Comparison of ENCODE assay signal across 14 cellular contexts in genomic region chr17:5446786-5447185, GRCh38.
DNase-seq lines count a peak whose midpoint lies in the region; ATAC-seq lines count a peak whose summit lies in the region.
"Had no signal": no experiment of that assay in that cellular context is flagged by ENCODE, and none has a peak within 500 bp of the region (broad histone marks: within the 10 kb centered on the region; RNA-seq: fewer than 3 reads in every experiment).

No MANE protein-coding gene starts in this region.

- peak in 57 of 61 donors; percentile 8 to 93 (median 70) for DNase-seq in caudate nucleus (lab: John Stamatoyannopoulos, UW)
- peak; percentile 73 for DNase-seq in inferior parietal cortex (ENCODE audit: extremely low spot score)
- DNase-seq in posterior cingulate gyrus, result peak; percentile 50 to 97 (median 78)
- DNase-seq in SKM-1 (lab: John Stamatoyannopoulos, UW; ENCODE audit: unreplicated experiment), result no peak
- no peak for DNase-seq in UCSD-AML1 (lab: John Stamatoyannopoulos, UW; ENCODE audit: unreplicated experiment)
- DNase-seq: Calu3; CD4-positive, alpha-beta T cell; Kasumi-1; NCI-H1105 treated with DMSO at 0.1 percent for 48 hours; NCI-H1694 treated with DMSO at 0.1 percent for 48 hours; NCI-H526 treated with DMSO at 0.1 percent for 48 hours; SHP77 had no signal

- H3K27ac ChIP-seq in caudate nucleus (ENCODE audit: low read depth, low read length), result peak overlapping the region; percentile 95

- no peak for ATAC-seq in GM21447 (IDR thresholded peaks at IDR 0.05; ENCODE audit: unreplicated experiment)
- no peak for ATAC-seq in GM21515 (IDR thresholded peaks at IDR 0.05; ENCODE audit: unreplicated experiment)

- intact Hi-C loops in posterior cingulate gyrus (cut with DNase I), result no loop called here

Comparison
In these comparisons a context has a peak if more than half of its experiments do, and no peak if none do; other contexts are left out.
1. DNase-seq: peak in caudate nucleus (57 of 61), inferior parietal cortex (single experiment) and posterior cingulate gyrus (10 of 10); none in SKM-1 (single experiment) and UCSD-AML1 (single experiment).